Comparison of ENCODE assay signal across 18 cellular contexts in the genomic region with DNA sequence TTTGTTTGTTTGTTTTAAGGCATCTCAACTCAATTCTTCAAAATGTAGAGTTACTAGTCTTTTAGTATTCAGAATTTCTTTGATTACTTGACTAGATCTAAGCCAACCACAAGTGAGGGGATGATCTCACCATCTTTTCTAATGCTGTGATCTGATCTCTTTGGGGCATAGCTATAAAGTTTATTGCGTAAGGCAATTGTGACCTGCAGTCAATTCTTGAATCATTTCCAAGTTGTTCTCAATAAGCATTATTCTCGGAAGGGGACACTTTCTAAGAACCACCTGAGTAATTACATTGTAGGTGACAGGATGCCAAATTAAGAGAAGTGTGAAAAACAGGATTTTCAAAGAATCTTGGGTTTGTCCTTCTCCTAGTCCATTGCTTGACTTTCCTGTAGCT. TPM values are rescaled to one million over a fixed set of nuclear protein-coding genes. Genes with fewer than 3 reads are reported as not detected.
DNase-seq lines count a peak whose midpoint lies in the region; ATAC-seq, FAIRE-seq and TF ChIP-seq lines count a peak whose summit lies in the region.
"Had no signal": no experiment of that assay in that cellular context is flagged by ENCODE, and none has a peak within 500 bp of the region (broad histone marks: within the 10 kb centered on the region; RNA-seq: fewer than 3 reads in every experiment).

No MANE protein-coding gene starts in this region.

- H3K79me1 ChIP-seq in IMR-90 (ENCODE audit: low read depth in 1 of 2, low read length in 2 of 2) = peaks cover 3 to 8% of the 10 kb centered on the region in 2 experiments; a peak in 1 of 4 replicates

- TF ChIP-seq POLR2A in IMR-90 (IDR thresholded peaks at IDR 0.05; ENCODE audit: low read depth, low read length) = no peak

- H3K4me3 ChIP-seq in HEK293 (ENCODE audit: low read depth, low read length) = no peak overlapping the region
- no peak overlapping the region for H3K4me3 ChIP-seq in IMR-90 (ENCODE audit: insufficient read depth, low read depth, low read length)
- H3K4me3 ChIP-seq: A549 had no signal

- CTCF ChIA-PET in HEK293 (lab: Yijun Ruan, JAX) = interaction anchor here (0.7 to 1.6 kb wide), 3 partner anchors 77 to 377 kb away, joined by 3 to 5 read pairs (median 4); no protein-coding TSS in a partner anchor
- CTCF ChIA-PET in IMR-90 (lab: Yijun Ruan, JAX) = interaction anchor here (0.5 kb wide), 1 partner anchor 95 kb away, joined by 8 read pairs; no protein-coding TSS in a partner anchor

- intact Hi-C loops in IMR-90 (cut with micrococcal nuclease) = no loop called here

- H3K4me3 Mint-ChIP-seq in activated naive CD4-positive, alpha-beta T cell treated with anti-CD3 and anti-CD28 coated beads, Interleukin-2, amount 50 U/mL, for 24 hours = no peak overlapping the region
- H3K4me3 Mint-ChIP-seq: CD4-positive, alpha-beta memory T cell; H9 had no signal

- H3K4me1 Mint-ChIP-seq in activated naive CD4-positive, alpha-beta T cell treated with anti-CD3 and anti-CD28 coated beads, Interleukin-2, amount 50 U/mL, for 24 hours = peaks cover 31% of the 10 kb centered on the region
- H3K4me1 Mint-ChIP-seq: CD4-positive, alpha-beta memory T cell; H9 had no signal

- H4K91ac ChIP-seq in IMR-90 (ENCODE audit: insufficient read depth, low read depth, low read length) = no peak overlapping the region

- H3K27ac ChIP-seq in HEK293 (ENCODE audit: extremely low read depth, low read depth, low read length) (no peak overlapping the region), IMR-90 (ENCODE audit: insufficient read depth, low read length) (no peak overlapping the region)
- H3K27ac ChIP-seq: A549, C4-2B had no signal

- H2AK9ac ChIP-seq in IMR-90 (replicated peaks; ENCODE audit: low read depth, low read length, poor library complexity) = no peak overlapping the region

- ATAC-seq in IMR-90 (ENCODE audit: low read depth) (no peak), GM21717 (IDR thresholded peaks at IDR 0.05; ENCODE audit: unreplicated experiment) (no peak)
- ATAC-seq: A549 had no signal

- H3K27me3 ChIP-seq in IMR-90 (ENCODE audit: control insufficient read depth, insufficient read depth, low read length) = no peaks in the 10 kb centered on the region
- H3K27me3 ChIP-seq: BE2C had no signal

- WGBS in IMR-90 (ENCODE audit: extremely low coverage in 2 of 2, insufficient read length in 1 of 2), 2 experiments = no CpG with 5 or more reads among the region's 2 CpGs

- H3K23ac ChIP-seq in IMR-90 (ENCODE audit: low read depth, low read length) = no peak overlapping the region

- no peaks in the 10 kb centered on the region for H3K9me3 Mint-ChIP-seq in activated naive CD4-positive, alpha-beta T cell treated with anti-CD3 and anti-CD28 coated beads, Interleukin-2, amount 50 U/mL, for 24 hours
- H3K9me3 Mint-ChIP-seq: H9 had no signal

- TF ChIP-seq CTCF in HEK293 (tag by site-specific recombination; IDR thresholded peaks at IDR 0.05) (no peak), IMR-90 (conservative IDR thresholded peaks at IDR 0.05; ENCODE audit: low read depth, low read length) (no peak)

- H3K27me3 Mint-ChIP-seq in activated naive CD4-positive, alpha-beta T cell treated with anti-CD3 and anti-CD28 coated beads, Interleukin-2, amount 50 U/mL, for 24 hours = no peaks in the 10 kb centered on the region

- no peaks in the 10 kb centered on the region for H3K9me1 ChIP-seq in IMR-90 (ENCODE audit: insufficient read depth, low read length)

- H2AK5ac ChIP-seq in IMR-90 (ENCODE audit: low read depth, low read length) = no peak overlapping the region

- POLR2A ChIA-PET in HEK293 (lab: Yijun Ruan, JAX) = no interaction called here
- POLR2A ChIA-PET in IMR-90 (lab: Charles Lee; ENCODE audit: unreplicated experiment) = no interaction called here

- H4K8ac ChIP-seq in IMR-90 (ENCODE audit: low read depth in 2 of 2, low read length in 2 of 2) = no peak overlapping the region

- H3K36me3 ChIP-seq in HEK293 (ENCODE audit: control insufficient read depth in 2 of 2, insufficient read depth in 1 of 2, low read length in 2 of 2) = peaks cover 8 to 16% of the 10 kb centered on the region in 2 experiments
- peaks cover 9% of the 10 kb centered on the region; the same call in 1 of the 2 replicates for H3K36me3 ChIP-seq in IMR-90 (ENCODE audit: control insufficient read depth, insufficient read depth, low read length)
- H3K36me3 ChIP-seq: BE2C had no signal

- no peak overlapping the region for H2BK120ac ChIP-seq in IMR-90 (ENCODE audit: low read depth, low read length)

- no peak overlapping the region for H3K56ac ChIP-seq in IMR-90 (ENCODE audit: extremely low read depth, insufficient read depth, low read length)

- no peak overlapping the region for H2BK20ac ChIP-seq in IMR-90 (ENCODE audit: low read depth, low read length)

- H2BK15ac ChIP-seq in IMR-90 (ENCODE audit: low read depth, low read length) = no peak overlapping the region

- no peak overlapping the region for H2AFZ ChIP-seq in IMR-90 (replicated peaks; ENCODE audit: low read length, poor library complexity)

- H3K36me3 Mint-ChIP-seq in activated naive CD4-positive, alpha-beta T cell treated with anti-CD3 and anti-CD28 coated beads, Interleukin-2, amount 50 U/mL, for 24 hours = peaks cover 6% of the 10 kb centered on the region
- H3K36me3 Mint-ChIP-seq: CD4-positive, alpha-beta memory T cell had no signal

- no TSS peak for BruUV-seq in IMR-90 (replicated peaks; lab: Mats Ljungman, UMichigan)

- H3K4me2 ChIP-seq in IMR-90 (ENCODE audit: low read depth, low read length) = no peak overlapping the region
- H3K4me2 ChIP-seq: A549 had no signal

- H2BK5ac ChIP-seq in IMR-90 (ENCODE audit: low read depth, low read length, poor library complexity, severe bottlenecking) = no peak overlapping the region

- no peaks in the 10 kb centered on the region for H3K9me3 ChIP-seq in HEK293 (ENCODE audit: control insufficient read depth, insufficient read depth, low read depth, low read length)
- no peaks in the 10 kb centered on the region; the same call in 1 of the 2 replicates for H3K9me3 ChIP-seq in IMR-90 (ENCODE audit: control insufficient read depth, insufficient read depth, low read length)
- H3K9me3 ChIP-seq: A549, BE2C had no signal

- no peak overlapping the region for H3K14ac ChIP-seq in IMR-90 (replicated peaks; ENCODE audit: low read depth, low read length)

- H3K18ac ChIP-seq in IMR-90 (ENCODE audit: low read depth, low read length) = no peak overlapping the region

- no peak overlapping the region for H3K9ac ChIP-seq in IMR-90 (ENCODE audit: low read depth, low read length)

- TF ChIP-seq RAD21 in IMR-90 (IDR thresholded peaks at IDR 0.05; ENCODE audit: low read length) = no peak

- FAIRE-seq in urothelium cell line (lab: Jason Lieb, UNC) = peak; percentile 5
- FAIRE-seq: A549, G401.6, GM12891 had no signal

- H3K4ac ChIP-seq in IMR-90 (ENCODE audit: low read depth, low read length) = no peak overlapping the region

- H3K4me1 ChIP-seq in HEK293 (ENCODE audit: control insufficient read depth, insufficient read depth, low read length) = 0 out of 2 replicates have a peak, but pooled peaks cover 3% of the 10 kb centered on the region
- H3K4me1 ChIP-seq in IMR-90 (ENCODE audit: control insufficient read depth, insufficient read depth, low read length) = no peaks in the 10 kb centered on the region
- H3K4me1 ChIP-seq: A549, BE2C had no signal

- peak overlapping the region; percentile 17 for H3K27ac Mint-ChIP-seq in activated naive CD4-positive, alpha-beta T cell treated with anti-CD3 and anti-CD28 coated beads, Interleukin-2, amount 50 U/mL, for 24 hours
- H3K27ac Mint-ChIP-seq: CD4-positive, alpha-beta memory T cell; H9 had no signal

- no peaks in the 10 kb centered on the region for H4K20me1 ChIP-seq in IMR-90 (ENCODE audit: insufficient read depth, low read length)

- no peak for DNase-seq in activated naive CD4-positive, alpha-beta T cell (lab: John Stamatoyannopoulos, UW)
- DNase-seq in IMR-90 (no peak), urothelium cell line (ENCODE audit: low spot score) (no peak)
- DNase-seq: BE2C; CD4-positive, alpha-beta memory T cell; DMS153; DMS79 treated with DMSO at 0.1 percent for 48 hours; EL; GOT3; H9 had no signal

- dilution Hi-C loops in IMR-90 (cut with HindIII; ENCODE audit: low sequenced_read_pairs, unreplicated experiment) = no loop called here

- in situ Hi-C loops in IMR-90 (cut with MboI; ENCODE audit: low sequenced_read_pairs) = no loop called here

- H4K5ac ChIP-seq in IMR-90 (ENCODE audit: low read depth, low read length) = no peak overlapping the region

TF ChIP-seq in HEK293, 187 proteins besides CTCF, POLR2A, EP300 and RAD21 (continues in another document):
- 0 out of 2 replicates have a peak, but pooled peaks have one; percentile 27 for TF ChIP-seq ZNF692 (tag by site-specific recombination; IDR thresholded peaks at IDR 0.05)
- TF ChIP-seq ZNF629 (tag by site-specific recombination; IDR thresholded peaks at IDR 0.05) = 0 out of 2 replicates have a peak, but pooled peaks have one; percentile 22

TF ChIP-seq in IMR-90, 13 proteins besides CTCF, POLR2A, EP300 and RAD21:
- TF ChIP-seq MAFK (IDR thresholded peaks at IDR 0.05; ENCODE audit: low read depth, low read length) (no peak), CEBPB (IDR thresholded peaks at IDR 0.05; ENCODE audit: low read depth, low read length) (peak; percentile 67; the same call in 1 of the 2 replicates)

RNA-seq across cellular contexts. Expression of gene DACT1, which starts 13.1 kb away (rescaled TPM):
- 8.1 and 9.7 TPM in 2 replicates for total RNA-seq in IMR-90 (2012; rRNA removed)
- 5.8 and 6.5 TPM in 2 replicates for polyA plus RNA-seq in IMR-90 (2012; rRNA removed)
- polyA plus RNA-seq in IMR-90 (2012; cell fraction: cytosol; rRNA removed) = 3.1 and 3.3 TPM in 2 replicates
- 5.1 and 11.9 TPM in 2 replicates for polyA plus RNA-seq in IMR-90 (2012; cell fraction: nucleus; rRNA removed; ENCODE audit: low replicate concordance)
- total RNA-seq: HT1080 had no signal
